In genomic region chr18:8373486-8373885, GRCh38 we compare ENCODE assay signal across 18 cellular contexts.
DNase-seq lines count a peak whose midpoint lies in the region; ATAC-seq, FAIRE-seq and TF ChIP-seq lines count a peak whose summit lies in the region.
"Had no signal": no experiment of that assay in that cellular context is flagged by ENCODE, and none has a peak within 500 bp of the region (broad histone marks: within the 10 kb centered on the region; RNA-seq: fewer than 3 reads in every experiment).

No MANE protein-coding gene starts in this region.

- POLR2A ChIA-PET in MCF 10A (lab: Yijun Ruan, JAX) (interaction anchor here (0.6 to 0.8 kb wide), 3 partner anchors 41 to 503 kb away, joined by 4 read pairs; no protein-coding TSS in a partner anchor), HepG2 (lab: Yijun Ruan, JAX) (no interaction called here)

- DNase-seq in MCF 10A (ENCODE audit: unreplicated experiment) (peak; percentile 82), breast epithelium (ENCODE audit: low spot score in 2 of 2) (no peak), mammary epithelial cell (peak; percentile 85), fibroblast of the aortic adventitia (ENCODE audit: low read depth) (peak; percentile 60), upper lobe of right lung (no peak), amygdala (lab: John Stamatoyannopoulos, UW) (no peak), HepG2 (ENCODE audit: low spot score) (no peak)
- DNase-seq in natural killer cell treated with Interleukin-12 subunit alpha and Interleukin-12 subunit beta and Interleukin-15 and Interleukin-18, amount 100 ng/mL, for 72 hours (ENCODE audit: low spot score): no peak
- DNase-seq: Calu3; CD4-positive, alpha-beta memory T cell; DMS53; HCEC 1CT; MG63; NCI-H1092; NCI-H446 treated with DMSO at 0.1 percent for 48 hours; NCI-H748 treated with DMSO at 0.1 percent for 48 hours had no signal

- no peaks in the 10 kb centered on the region for H3K79me2 ChIP-seq in mammary epithelial cell (ENCODE audit: insufficient read depth, low read length)
- no peaks in the 10 kb centered on the region for H3K79me2 ChIP-seq in HepG2 (ENCODE audit: insufficient read depth, low read length)

- H2AFZ ChIP-seq in mammary epithelial cell (ENCODE audit: low read depth, low read length) (no peak overlapping the region), HepG2 (ENCODE audit: low read length) (no peak overlapping the region)

- no peak for TF ChIP-seq RAD21 in HepG2 (CRISPR knock-in tag; IDR thresholded peaks at IDR 0.05)

- peak overlapping the region; percentile 43 for H3K27ac Mint-ChIP-seq in MCF 10A (ENCODE audit: low read depth, unreplicated experiment)
- no peak overlapping the region for H3K27ac Mint-ChIP-seq in natural killer cell treated with Interleukin-12 subunit alpha and Interleukin-12 subunit beta and Interleukin-15 and Interleukin-18, amount 100 ng/mL, for 72 hours
- H3K27ac Mint-ChIP-seq: CD4-positive, alpha-beta memory T cell had no signal

- H3K9ac ChIP-seq in mammary epithelial cell (ENCODE audit: insufficient read depth, low read length): no peak overlapping the region
- H3K9ac ChIP-seq in HepG2 (ENCODE audit: insufficient read depth, low read depth, low read length): no peak overlapping the region

- FAIRE-seq in HepG2 (lab: Jason Lieb, UNC): no peak

- dilution Hi-C loops in mammary epithelial cell (cut with HindIII; ENCODE audit: low sequenced_read_pairs): no loop called here

- no peaks in the 10 kb centered on the region for H3K36me3 ChIP-seq in breast epithelium
- no peaks in the 10 kb centered on the region for H3K36me3 ChIP-seq in mammary epithelial cell (ENCODE audit: insufficient read depth, low read length)
- H3K36me3 ChIP-seq in upper lobe of right lung: peaks cover 11% of the 10 kb centered on the region
- peaks cover 4 to 10% of the 10 kb centered on the region in 2 experiments; a peak in 3 of 5 replicates for H3K36me3 ChIP-seq in HepG2 (replicated peaks in 1 of 2; ENCODE audit: control insufficient read depth in 1 of 2, insufficient read depth in 2 of 2, low read length in 2 of 2)
- H3K36me3 ChIP-seq: MG63 had no signal

- CTCF ChIA-PET in MCF 10A (lab: Yijun Ruan, JAX) (interaction anchor here (0.6 to 1.9 kb wide), 4 partner anchors 16 to 1138 kb away, joined by 3 to 10 read pairs (median 6); no protein-coding TSS in a partner anchor), mammary epithelial cell (lab: Charles Lee; ENCODE audit: low non-redundant PET) (no interaction called here), HepG2 (lab: Yijun Ruan, JAX; ENCODE audit: low intra/inter-chr PET ratio, low total read pairs) (no interaction called here)

- H3K4me3 Mint-ChIP-seq in MCF 10A (ENCODE audit: unreplicated experiment): no peak overlapping the region
- H3K4me3 Mint-ChIP-seq in natural killer cell treated with Interleukin-12 subunit alpha and Interleukin-12 subunit beta and Interleukin-15 and Interleukin-18, amount 100 ng/mL, for 72 hours: no peak overlapping the region
- H3K4me3 Mint-ChIP-seq: CD4-positive, alpha-beta memory T cell had no signal

- TF ChIP-seq POLR2A in breast epithelium (IDR thresholded peaks at IDR 0.05): no peak
- TF ChIP-seq POLR2A in HepG2 (IDR thresholded peaks at IDR 0.05; ENCODE audit: insufficient read depth in 1 of 2, low read depth in 2 of 2, low read length in 2 of 2): no peak

- H3K9me3 ChIP-seq in breast epithelium: no peaks in the 10 kb centered on the region
- H3K9me3 ChIP-seq in mammary epithelial cell (replicated peaks; ENCODE audit: insufficient read depth, low read length): no peaks in the 10 kb centered on the region
- H3K9me3 ChIP-seq in upper lobe of right lung: no peaks in the 10 kb centered on the region
- no peaks in the 10 kb centered on the region for H3K9me3 ChIP-seq in HepG2 (ENCODE audit: low read length)
- H3K9me3 ChIP-seq: MG63 had no signal

- ATAC-seq in upper lobe of right lung: peak; percentile 38
- no peak for ATAC-seq in HepG2
- no peak for ATAC-seq in natural killer cell treated with Interleukin-12 subunit alpha and Interleukin-12 subunit beta and Interleukin-15 and Interleukin-18, amount 100 ng/mL, for 72 hours

- peaks cover 36% of the 10 kb centered on the region for H3K36me3 Mint-ChIP-seq in MCF 10A (ENCODE audit: insufficient read depth, unreplicated experiment)
- no peaks in the 10 kb centered on the region for H3K36me3 Mint-ChIP-seq in natural killer cell treated with Interleukin-12 subunit alpha and Interleukin-12 subunit beta and Interleukin-15 and Interleukin-18, amount 100 ng/mL, for 72 hours

- no peaks in the 10 kb centered on the region for H4K20me1 ChIP-seq in mammary epithelial cell (ENCODE audit: insufficient read depth, low read length)
- H4K20me1 ChIP-seq in HepG2 (ENCODE audit: insufficient read depth, low read length): no peaks in the 10 kb centered on the region

- peak overlapping the region; percentile 47 for H3K4me2 ChIP-seq in mammary epithelial cell (ENCODE audit: insufficient read depth, low read depth, low read length)
- no peak overlapping the region for H3K4me2 ChIP-seq in HepG2 (ENCODE audit: low read depth, low read length)

- intact Hi-C loops in MCF 10A (cut with micrococcal nuclease): no loop called here
- intact Hi-C loops in breast epithelium (cut with DNase I; ENCODE audit: low total_unique reads): no loop called here
- intact Hi-C loops in mammary epithelial cell (cut with micrococcal nuclease): no loop called here
- intact Hi-C loops in upper lobe of right lung (cut with DNase I): no loop called here
- intact Hi-C loops in HepG2 (cut with micrococcal nuclease; ENCODE audit: unreplicated experiment): no loop called here

- peaks cover 16% of the 10 kb centered on the region for H3K4me1 Mint-ChIP-seq in MCF 10A (ENCODE audit: insufficient read depth, unreplicated experiment)
- H3K4me1 Mint-ChIP-seq in natural killer cell treated with Interleukin-12 subunit alpha and Interleukin-12 subunit beta and Interleukin-15 and Interleukin-18, amount 100 ng/mL, for 72 hours (ENCODE audit: low read depth in 2 of 2): no peaks in the 10 kb centered on the region

- TF ChIP-seq CTCF in MCF 10A (IDR thresholded peaks at IDR 0.05; ENCODE audit: unreplicated experiment): no peak
- no peak for TF ChIP-seq CTCF in breast epithelium (IDR thresholded peaks at IDR 0.05)
- TF ChIP-seq CTCF in mammary epithelial cell (conservative IDR thresholded peaks at IDR 0.05 in 1 of 2, IDR thresholded peaks at IDR 0.05 in 1 of 2; ENCODE audit: extremely low read depth in 1 of 2, insufficient read depth in 1 of 2, low read depth in 1 of 2, low read length in 2 of 2): no peak
- no peak for TF ChIP-seq CTCF in fibroblast of the aortic adventitia (IDR thresholded peaks at IDR 0.05; ENCODE audit: insufficient read depth, low read length)
- TF ChIP-seq CTCF in upper lobe of right lung (IDR thresholded peaks at IDR 0.05): no peak
- no peak for TF ChIP-seq CTCF in HepG2 (CRISPR knock-in tag; IDR thresholded peaks at IDR 0.05)

- no peak for TF ChIP-seq EP300 in HepG2 (IDR thresholded peaks at IDR 0.05; ENCODE audit: low read depth in 2 of 2, low read length in 2 of 2)
- TF ChIP-seq EP300 in HepG2 (CRISPR knock-in tag; IDR thresholded peaks at IDR 0.05; ENCODE audit: borderline replicate concordance): no peak

- H3K4me1 ChIP-seq in breast epithelium (no peaks in the 10 kb centered on the region), mammary epithelial cell (ENCODE audit: insufficient read depth, low read length) (peaks cover 10% of the 10 kb centered on the region), upper lobe of right lung (no peaks in the 10 kb centered on the region), HepG2 (ENCODE audit: insufficient read depth, low read length) (no peaks in the 10 kb centered on the region)

- H3K27me3 Mint-ChIP-seq in MCF 10A (ENCODE audit: insufficient read depth, unreplicated experiment): no peaks in the 10 kb centered on the region
- H3K27me3 Mint-ChIP-seq in natural killer cell treated with Interleukin-12 subunit alpha and Interleukin-12 subunit beta and Interleukin-15 and Interleukin-18, amount 100 ng/mL, for 72 hours: peaks cover 12 to 13% of the 10 kb centered on the region in 2 donors
- H3K27me3 Mint-ChIP-seq: CD4-positive, alpha-beta memory T cell had no signal

- no peaks in the 10 kb centered on the region for H3K27me3 ChIP-seq in breast epithelium
- H3K27me3 ChIP-seq in mammary epithelial cell (ENCODE audit: insufficient read depth, low read length): no peaks in the 10 kb centered on the region
- no peaks in the 10 kb centered on the region for H3K27me3 ChIP-seq in upper lobe of right lung
- H3K27me3 ChIP-seq in HepG2 (ENCODE audit: control insufficient read depth in 1 of 2, insufficient read depth in 2 of 2, low read length in 2 of 2): no peaks in the 10 kb centered on the region
- H3K27me3 ChIP-seq: MG63 had no signal

- H3K9me3 Mint-ChIP-seq in MCF 10A (ENCODE audit: unreplicated experiment): no peaks in the 10 kb centered on the region
- no peaks in the 10 kb centered on the region for H3K9me3 Mint-ChIP-seq in natural killer cell treated with Interleukin-12 subunit alpha and Interleukin-12 subunit beta and Interleukin-15 and Interleukin-18, amount 100 ng/mL, for 72 hours
- H3K9me3 Mint-ChIP-seq: CD4-positive, alpha-beta memory T cell had no signal

- H3K27ac ChIP-seq in breast epithelium (no peak overlapping the region), mammary epithelial cell (ENCODE audit: insufficient read depth, low read depth, low read length) (peak overlapping the region; percentile 3), upper lobe of right lung (no peak overlapping the region), HepG2 (ENCODE audit: extremely low read length, insufficient read depth, low read length) (no peak overlapping the region)
- H3K27ac ChIP-seq: 22Rv1, HL-60 had no signal

- BruUV-seq in MCF 10A (replicated peaks; lab: Mats Ljungman, UMichigan): no TSS peak
- BruUV-seq in mammary epithelial cell (replicated peaks; lab: Mats Ljungman, UMichigan): no TSS peak
- no TSS peak for BruUV-seq in HepG2 (replicated peaks; lab: Mats Ljungman, UMichigan)

- WGBS in mammary epithelial cell (ENCODE audit: low coverage, missing lambda C conversion rate): 71% methylated on average over 5 of the region's 5 CpGs
- whole genome bisulfite sequencing in HepG2 (ENCODE audit: low lambda C conversion rate): 97% methylated on average over 5 of the region's 5 CpGs

- in situ Hi-C loops in mammary epithelial cell (cut with MboI; ENCODE audit: low sequenced_read_pairs in 2 of 2) (no loop called here), HepG2 (cut with HindIII; ENCODE audit: extremely low pct_ligation_motif_present, low pct_unique_long_range_greater_than_20kb) (no loop called here)

- H3K4me3 ChIP-seq in breast epithelium (no peak overlapping the region), mammary epithelial cell (replicated peaks in 1 of 3; ENCODE audit: insufficient read depth in 1 of 3, low read depth in 2 of 3, low read length in 3 of 3) (no peak overlapping the region), fibroblast of the aortic adventitia (ENCODE audit: low read depth, low read length) (no peak overlapping the region), upper lobe of right lung (no peak overlapping the region), HepG2 (replicated peaks in 1 of 3; ENCODE audit: insufficient read depth in 1 of 3, low read depth in 2 of 3, low read length in 3 of 3) (no peak overlapping the region)
- H3K4me3 ChIP-seq: MG63 had no signal

TF ChIP-seq in HepG2, 621 proteins besides CTCF, POLR2A, EP300 and RAD21 (continues in another document):
- TF ChIP-seq ZFP62 (CRISPR knock-in tag; IDR thresholded peaks at IDR 0.05) (no peak), CC2D1A (CRISPR knock-in tag; IDR thresholded peaks at IDR 0.05) (no peak)

Comparison
In these comparisons a context has a peak if more than half of its experiments do, and no peak if none do; other contexts are left out.
1. DNase-seq: peak in MCF 10A (single experiment), mammary epithelial cell (single experiment) and fibroblast of the aortic adventitia (single experiment); none in breast epithelium (0 of 2), upper lobe of right lung (single experiment), amygdala (0 of 56), HepG2 (single experiment) and natural killer cell treated with Interleukin-12 subunit alpha and Interleukin-12 subunit beta and Interleukin-15 and Interleukin-18, amount 100 ng/mL, for 72 hours (single experiment).